ENCODE assay signal across 8 cellular contexts in genomic region chr17:47203984-47204721, GRCh38. TPM values are rescaled to one million over a fixed set of nuclear protein-coding genes. Genes with fewer than 3 reads are reported as not detected.
DNase-seq lines count a peak whose midpoint lies in the region; FAIRE-seq and TF ChIP-seq lines count a peak whose summit lies in the region.

No MANE protein-coding gene starts in this region.

- no peak for TF ChIP-seq CTCF in fibroblast of mammary gland (conservative IDR thresholded peaks at IDR 0.05; ENCODE audit: control insufficient read depth, insufficient read depth, low read depth, low read length)

- no peak overlapping the region for H3K4me3 ChIP-seq in fibroblast of mammary gland (ENCODE audit: control insufficient read depth, low read depth, low read length)

- in situ Hi-C loops in KBM-7 (cut with MboI; ENCODE audit: low pct_unique_long_range_greater_than_20kb, low sequenced_read_pairs) = no loop called here

- DNase-seq in KBM-7 = peak; percentile 32
- DNase-seq in activated CD4-positive, alpha-beta T cell treated with anti-CD3 and anti-CD28 coated beads, Interleukin-2, amount 50 U/mL, for 1 hour = peak; percentile 35
- DNase-seq in fibroblast of mammary gland (ENCODE audit: low read depth) = peak; percentile 73
- DNase-seq in stimulated activated naive CD4-positive, alpha-beta T cell (lab: John Stamatoyannopoulos, UW) = peak in 4 of 6 experiments; percentile 24 to 49 (median 28)
- DNase-seq in NCI-H226 = no peak
- DNase-seq in iPS-NIHi7 (ENCODE audit: extremely low spot score) = no peak
- no peak for DNase-seq in cerebellar cortex (ENCODE audit: low spot score)
- no peak for DNase-seq in frontal cortex (ENCODE audit: low spot score in 2 of 2)

- no peak for FAIRE-seq in frontal cortex (lab: Jason Lieb, UNC)

RNA-seq across cellular contexts. Expression of gene MYL4, which starts 5.0 kb away (rescaled TPM):
- 4.1 TPM for total RNA-seq in frontal cortex

RNA-seq across cellular contexts. Expression of gene CDC27, which starts 15.1 kb away (rescaled TPM):
- 153 TPM for total RNA-seq in frontal cortex

RNA-seq across cellular contexts. Expression of gene ITGB3, which starts 49.5 kb away (rescaled TPM):
- total RNA-seq in frontal cortex = 1.2 TPM

Comparison
In these comparisons a context has a peak if more than half of its experiments do, and no peak if none do; other contexts are left out.
1. DNase-seq: peak in KBM-7 (single experiment), activated CD4-positive, alpha-beta T cell treated with anti-CD3 and anti-CD28 coated beads, Interleukin-2, amount 50 U/mL, for 1 hour (single experiment), fibroblast of mammary gland (single experiment) and stimulated activated naive CD4-positive, alpha-beta T cell (4 of 6); none in NCI-H226 (single experiment), iPS-NIHi7 (single experiment), cerebellar cortex (single experiment) and frontal cortex (0 of 2).